8 cellular contexts compared by ENCODE assay signal in the genomic region with DNA sequence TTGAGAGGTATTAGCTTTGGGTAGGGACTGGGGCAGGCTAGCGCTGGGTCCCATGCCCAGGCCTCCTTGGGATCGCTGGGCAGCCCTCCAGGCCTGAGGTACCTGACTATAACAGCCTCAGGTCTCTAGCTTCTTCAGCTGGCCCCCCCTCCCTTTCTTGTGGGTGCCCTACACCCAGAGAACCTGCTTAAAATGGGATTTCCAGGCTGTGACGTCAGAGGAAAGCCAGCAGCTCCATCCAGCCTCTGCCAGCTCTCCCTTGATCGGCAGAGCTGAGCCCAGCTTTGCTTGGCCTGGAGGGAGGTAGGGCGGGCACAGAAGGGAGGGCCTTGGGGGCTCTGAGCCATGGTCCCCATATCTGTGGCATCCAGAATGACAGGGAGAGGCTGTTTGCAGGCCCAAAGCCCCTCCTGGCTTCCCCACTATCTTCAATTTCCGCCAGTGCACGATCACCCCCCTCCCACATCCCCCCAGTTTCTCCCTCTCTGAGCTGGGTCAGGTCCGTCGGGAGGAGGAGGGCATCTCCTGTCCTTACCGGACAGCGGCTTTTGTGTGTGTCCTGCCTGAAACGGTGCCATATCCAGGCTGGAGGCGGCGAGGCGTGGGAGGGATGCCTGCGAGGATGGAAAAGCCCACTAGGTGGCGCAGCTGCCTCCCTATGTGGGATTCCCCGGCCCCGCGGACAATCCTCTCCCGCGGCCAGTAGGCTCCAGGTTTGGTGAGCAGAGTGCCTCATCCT. TPM values are rescaled to one million over a fixed set of nuclear protein-coding genes. Genes with fewer than 3 reads are reported as not detected.
DNase-seq lines count a peak whose midpoint lies in the region; ATAC-seq and TF ChIP-seq lines count a peak whose summit lies in the region.

No MANE protein-coding gene starts in this region.

- H3K27ac Mint-ChIP-seq in activated CD4-positive, alpha-beta memory T cell treated with anti-CD3 and anti-CD28 coated beads, Interleukin-2, amount 10 ng/mL, durations not matched to agents 7 days and 5 days, result no peak overlapping the region

- no peak overlapping the region for H3K4me3 ChIP-seq in lower lobe of right lung

- ATAC-seq in HG03280 (IDR thresholded peaks at IDR 0.05; ENCODE audit: unreplicated experiment) (peak; percentile 78), lower lobe of right lung (peak; percentile 94 to 97)

- H3K27ac ChIP-seq in lower lobe of right lung, result no peak overlapping the region

- H3K9me3 Mint-ChIP-seq in activated CD4-positive, alpha-beta memory T cell treated with anti-CD3 and anti-CD28 coated beads, Interleukin-2, amount 10 ng/mL, durations not matched to agents 7 days and 5 days, result no peaks in the 10 kb centered on the region

- H3K4me3 Mint-ChIP-seq in activated CD4-positive, alpha-beta memory T cell treated with anti-CD3 and anti-CD28 coated beads, Interleukin-2, amount 10 ng/mL, durations not matched to agents 7 days and 5 days, result no peak overlapping the region

- H3K4me1 Mint-ChIP-seq in activated CD4-positive, alpha-beta memory T cell treated with anti-CD3 and anti-CD28 coated beads, Interleukin-2, amount 10 ng/mL, durations not matched to agents 7 days and 5 days, result peaks cover 5% of the 10 kb centered on the region

- CTCF ChIA-PET in activated CD4-positive, alpha-beta memory T cell treated with anti-CD3 and anti-CD28 coated beads, Interleukin-2, amount 10 ng/mL, durations not matched to agents 7 days and 5 days (lab: Charles Lee), result interaction anchor here (0.6 to 4.8 kb wide), 24 partner anchors 9 to 810 kb away, joined by 3 to 46 read pairs (median 4); a partner anchor contains a TSS

- TF ChIP-seq CTCF in lower lobe of right lung (IDR thresholded peaks at IDR 0.05), result peak; percentile 96

- no peaks in the 10 kb centered on the region for H3K36me3 Mint-ChIP-seq in activated CD4-positive, alpha-beta memory T cell treated with anti-CD3 and anti-CD28 coated beads, Interleukin-2, amount 10 ng/mL, durations not matched to agents 7 days and 5 days (ENCODE audit: low read depth)

- intact Hi-C loops in lower lobe of right lung (cut with DNase I), result loop anchor here (10.0 kb wide), 1 partner anchor 55 kb away; no protein-coding TSS in a partner anchor

- H3K27me3 Mint-ChIP-seq in activated CD4-positive, alpha-beta memory T cell treated with anti-CD3 and anti-CD28 coated beads, Interleukin-2, amount 10 ng/mL, durations not matched to agents 7 days and 5 days, result peaks cover 3% of the 10 kb centered on the region

- DNase-seq in SIG-M5 treated with dmso at 0.1 percent for 504 hours (lab: John Stamatoyannopoulos, UW; ENCODE audit: unreplicated experiment) (peak; percentile 78), SIG-M5 (lab: John Stamatoyannopoulos, UW) (no peak), NCI-H748 (lab: John Stamatoyannopoulos, UW; ENCODE audit: unreplicated experiment) (peak; percentile 79), dermis blood vessel endothelial cell (peak; percentile 89), lower lobe of right lung (peak; percentile 93)
- peak; percentile 82 for DNase-seq in activated CD4-positive, alpha-beta memory T cell treated with anti-CD3 and anti-CD28 coated beads, Interleukin-2, amount 10 ng/mL, durations not matched to agents 7 days and 5 days
- peak; percentile 74 to 85 (median 83) for DNase-seq in stimulated activated CD4-positive, alpha-beta T cell treated with anti-CD3 and anti-CD28 coated beads, TNF-alpha, amount 100 ng/mL, for 48 hours (ENCODE audit: low read depth in 3 of 3)

- no peaks in the 10 kb centered on the region for H3K9me3 ChIP-seq in lower lobe of right lung

- peaks cover 7% of the 10 kb centered on the region for H3K4me1 ChIP-seq in lower lobe of right lung

- POLR2A ChIA-PET in activated CD4-positive, alpha-beta memory T cell treated with anti-CD3 and anti-CD28 coated beads, Interleukin-2, amount 10 ng/mL, durations not matched to agents 7 days and 5 days (lab: Charles Lee), result interaction anchor here (1.0 to 2.5 kb wide), 6 partner anchors 14 to 126 kb away, joined by 3 to 8 read pairs (median 5); a partner anchor contains a TSS

- no peaks in the 10 kb centered on the region for H3K27me3 ChIP-seq in lower lobe of right lung (ENCODE audit: low read depth)

- no peaks in the 10 kb centered on the region for H3K36me3 ChIP-seq in lower lobe of right lung

RNA-seq across cellular contexts. Expression of a gene that starts 10.8 kb away (rescaled TPM):
- total RNA-seq in activated CD4-positive, alpha-beta memory T cell treated with anti-CD3 and anti-CD28 coated beads, Interleukin-2, amount 10 ng/mL, durations not matched to agents 7 days and 5 days, result 1 to 10 TPM in 1 of 2 experiments, under 1 TPM in 1; 0.76 to 1.1 TPM
- 0.68 and 1.5 TPM in 2 replicates for total RNA-seq in dermis blood vessel endothelial cell
- 0.80 TPM for total RNA-seq in lower lobe of right lung

RNA-seq across cellular contexts. Expression of a gene that starts 15.6 kb away (rescaled TPM):
- 10 to 100 TPM; 21.0 to 21.6 TPM for total RNA-seq in activated CD4-positive, alpha-beta memory T cell treated with anti-CD3 and anti-CD28 coated beads, Interleukin-2, amount 10 ng/mL, durations not matched to agents 7 days and 5 days
- total RNA-seq in dermis blood vessel endothelial cell, result 0.93 and 4.8 TPM in 2 replicates
- 78.2 TPM for total RNA-seq in lower lobe of right lung
